ENCODE assay signal across 8 cellular contexts in the genomic region with DNA sequence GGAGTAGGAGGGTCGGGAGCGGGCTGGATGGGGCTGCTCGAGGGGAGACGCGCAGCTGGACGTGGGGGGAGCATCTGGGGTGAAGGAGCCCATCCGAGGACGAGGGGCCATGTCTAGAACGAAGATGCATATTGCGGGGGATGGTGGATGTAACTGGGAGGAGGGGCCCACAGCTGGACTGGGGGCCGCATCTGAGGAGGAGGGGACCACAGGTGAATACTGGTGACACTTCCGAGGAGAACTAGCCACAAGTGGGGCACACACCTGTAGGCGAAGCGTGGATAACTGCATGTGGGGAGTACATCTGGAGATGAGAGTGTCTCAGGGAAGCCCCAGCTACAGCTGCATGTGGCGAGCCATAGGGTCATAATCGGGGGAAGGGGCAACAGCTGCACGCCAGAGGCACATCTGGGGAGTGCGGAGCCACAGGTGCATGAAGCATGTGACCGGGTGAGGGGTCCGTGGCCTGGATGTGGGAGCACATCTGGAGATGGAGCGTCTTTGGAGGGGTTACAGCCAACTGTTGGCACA. TPM values are rescaled to one million over a fixed set of nuclear protein-coding genes. Genes with fewer than 3 reads are reported as not detected.
DNase-seq lines count a peak whose midpoint lies in the region; ATAC-seq lines count a peak whose summit lies in the region.

No MANE protein-coding gene starts in this region.

- H3K9me3 Mint-ChIP-seq in activated T-helper 1 cell treated with anti-CD3 and anti-CD28 coated beads, Interleukin-12 subunit alpha, Interleukin-12 subunit beta, Interleukin-2, Interleukin-4 antibody, amounts not matched to agents 30 ng/mL and 10 ng/mL and 1 ng/mL, durations not matched to agents 14 hours and 24 hours and 36 hours, result no peaks in the 10 kb centered on the region
- H3K9me3 Mint-ChIP-seq in stimulated activated naive B cell treated with anti-CD40 and anti-IgM and Interleukin-4, amounts not matched to agents 10 μg/mL and 1 μg/mL and 100 μg/mL, for 72 hours, result no peaks in the 10 kb centered on the region

- peak overlapping the region; percentile 97 for H3K4me3 Mint-ChIP-seq in activated T-helper 1 cell treated with anti-CD3 and anti-CD28 coated beads, Interleukin-12 subunit alpha, Interleukin-12 subunit beta, Interleukin-2, Interleukin-4 antibody, amounts not matched to agents 30 ng/mL and 10 ng/mL and 1 ng/mL, durations not matched to agents 14 hours and 24 hours and 36 hours
- peak overlapping the region; percentile 88 to 96 for H3K4me3 Mint-ChIP-seq in stimulated activated naive B cell treated with anti-CD40 and anti-IgM and Interleukin-4, amounts not matched to agents 10 μg/mL and 1 μg/mL and 100 μg/mL, for 72 hours

- no peaks in the 10 kb centered on the region for H3K27me3 ChIP-seq in iPS-18a (ENCODE audit: control insufficient read depth, insufficient read depth, low read length)

- H3K4me1 Mint-ChIP-seq in activated T-helper 1 cell treated with anti-CD3 and anti-CD28 coated beads, Interleukin-12 subunit alpha, Interleukin-12 subunit beta, Interleukin-2, Interleukin-4 antibody, amounts not matched to agents 30 ng/mL and 10 ng/mL and 1 ng/mL, durations not matched to agents 14 hours and 24 hours and 36 hours (ENCODE audit: low read depth), result peaks cover 33% of the 10 kb centered on the region
- peaks cover 19 to 27% of the 10 kb centered on the region in 2 donors for H3K4me1 Mint-ChIP-seq in stimulated activated naive B cell treated with anti-CD40 and anti-IgM and Interleukin-4, amounts not matched to agents 10 μg/mL and 1 μg/mL and 100 μg/mL, for 72 hours

- H3K4me3 ChIP-seq in iPS-18a (ENCODE audit: low read length), result peak overlapping the region; percentile 84

- peaks cover 3% of the 10 kb centered on the region for H3K4me1 ChIP-seq in iPS-18a (ENCODE audit: control insufficient read depth, low read depth, low read length)

- H3K27ac Mint-ChIP-seq in activated T-helper 1 cell treated with anti-CD3 and anti-CD28 coated beads, Interleukin-12 subunit alpha, Interleukin-12 subunit beta, Interleukin-2, Interleukin-4 antibody, amounts not matched to agents 30 ng/mL and 10 ng/mL and 1 ng/mL, durations not matched to agents 14 hours and 24 hours and 36 hours, result peak overlapping the region; percentile 100
- H3K27ac Mint-ChIP-seq in stimulated activated naive B cell treated with anti-CD40 and anti-IgM and Interleukin-4, amounts not matched to agents 10 μg/mL and 1 μg/mL and 100 μg/mL, for 72 hours, result peak overlapping the region; percentile 99

- peak; percentile 10 for DNase-seq in stimulated activated CD4-positive, alpha-beta T cell treated with anti-CD3 and anti-CD28 coated beads, Interleukin-12 subunit alpha, Interleukin-12 subunit beta, amount 100 ng/mL, for 4 hours
- DNase-seq in stimulated activated CD4-positive, alpha-beta T cell treated with anti-CD3 and anti-CD28 coated beads, Interleukin-1b, Interleukin-23, amount 100 ng/mL, for 48 hours, result no peak
- peak; percentile 5 for DNase-seq in activated T-helper 1 cell treated with anti-CD3 and anti-CD28 coated beads, Interleukin-12 subunit alpha, Interleukin-12 subunit beta, Interleukin-2, Interleukin-4 antibody, amounts not matched to agents 30 ng/mL and 10 ng/mL and 1 ng/mL, durations not matched to agents 14 hours and 24 hours and 36 hours (ENCODE audit: low spot score)
- no peak for DNase-seq in stimulated activated naive B cell treated with anti-CD40 and anti-IgM and Interleukin-4, amounts not matched to agents 10 μg/mL and 1 μg/mL and 100 μg/mL, for 72 hours
- DNase-seq in NCI-H2081 treated with DMSO at 0.1 percent for 48 hours (lab: John Stamatoyannopoulos, UW), result no peak

- peak overlapping the region; percentile 28 for H3K27ac ChIP-seq in iPS-18a (ENCODE audit: low read length)

- peaks cover 3% of the 10 kb centered on the region for H3K27me3 Mint-ChIP-seq in activated T-helper 1 cell treated with anti-CD3 and anti-CD28 coated beads, Interleukin-12 subunit alpha, Interleukin-12 subunit beta, Interleukin-2, Interleukin-4 antibody, amounts not matched to agents 30 ng/mL and 10 ng/mL and 1 ng/mL, durations not matched to agents 14 hours and 24 hours and 36 hours (ENCODE audit: insufficient read depth)
- no peaks in the 10 kb centered on the region for H3K27me3 Mint-ChIP-seq in stimulated activated naive B cell treated with anti-CD40 and anti-IgM and Interleukin-4, amounts not matched to agents 10 μg/mL and 1 μg/mL and 100 μg/mL, for 72 hours

- intact Hi-C loops in activated T-helper 1 cell treated with anti-CD3 and anti-CD28 coated beads, Interleukin-12 subunit alpha, Interleukin-12 subunit beta, Interleukin-2, Interleukin-4 antibody, amounts not matched to agents 30 ng/mL and 10 ng/mL and 1 ng/mL, durations not matched to agents 14 hours and 24 hours and 36 hours (cut with micrococcal nuclease), result loop anchor here (1.0 to 10.0 kb wide), 10 partner anchors 32 to 426 kb away; partner anchors contain the start of genes CARD8, CYTH2, LMTK3 and NOP53

- H3K36me3 ChIP-seq in iPS-18a (ENCODE audit: control insufficient read depth, low read depth, low read length), result peaks cover 12% of the 10 kb centered on the region

- H3K9ac ChIP-seq in iPS-18a (ENCODE audit: low read length), result peak overlapping the region; percentile 90

- H3K36me3 Mint-ChIP-seq in activated T-helper 1 cell treated with anti-CD3 and anti-CD28 coated beads, Interleukin-12 subunit alpha, Interleukin-12 subunit beta, Interleukin-2, Interleukin-4 antibody, amounts not matched to agents 30 ng/mL and 10 ng/mL and 1 ng/mL, durations not matched to agents 14 hours and 24 hours and 36 hours (ENCODE audit: low read depth), result peaks cover 23% of the 10 kb centered on the region
- peaks cover 20 to 36% of the 10 kb centered on the region in 2 donors for H3K36me3 Mint-ChIP-seq in stimulated activated naive B cell treated with anti-CD40 and anti-IgM and Interleukin-4, amounts not matched to agents 10 μg/mL and 1 μg/mL and 100 μg/mL, for 72 hours

- peak; percentile 13 to 15 for ATAC-seq in stimulated activated naive B cell treated with anti-CD40 and anti-IgM and Interleukin-4, amounts not matched to agents 10 μg/mL and 1 μg/mL and 100 μg/mL, for 72 hours (replicated peaks)
- ATAC-seq in GM19351 (IDR thresholded peaks at IDR 0.05; ENCODE audit: unreplicated experiment) (no peak), GM18858 (IDR thresholded peaks at IDR 0.05; ENCODE audit: unreplicated experiment) (no peak)

- no peaks in the 10 kb centered on the region for H3K9me3 ChIP-seq in iPS-18a (ENCODE audit: control insufficient read depth, low read depth, low read length)

RNA-seq across cellular contexts. Expression of gene ZSWIM9, which starts 0.4 kb away (rescaled TPM):
- total RNA-seq in activated T-helper 1 cell treated with anti-CD3 and anti-CD28 coated beads, Interleukin-12 subunit alpha, Interleukin-12 subunit beta, Interleukin-2, Interleukin-4 antibody, amounts not matched to agents 30 ng/mL and 10 ng/mL and 1 ng/mL, durations not matched to agents 14 hours and 24 hours and 36 hours, result 8.4 and 9.5 TPM in 2 replicates

RNA-seq across cellular contexts. Expression of gene LIG1, which starts 0.7 kb away (rescaled TPM):
- 133 and 140 TPM in 2 replicates for total RNA-seq in activated T-helper 1 cell treated with anti-CD3 and anti-CD28 coated beads, Interleukin-12 subunit alpha, Interleukin-12 subunit beta, Interleukin-2, Interleukin-4 antibody, amounts not matched to agents 30 ng/mL and 10 ng/mL and 1 ng/mL, durations not matched to agents 14 hours and 24 hours and 36 hours

Comparison
In these comparisons a context has a peak if more than half of its experiments do, and no peak if none do; other contexts are left out.
1. DNase-seq: peak in stimulated activated CD4-positive, alpha-beta T cell treated with anti-CD3 and anti-CD28 coated beads, Interleukin-12 subunit alpha, Interleukin-12 subunit beta, amount 100 ng/mL, for 4 hours (single experiment) and activated T-helper 1 cell treated with anti-CD3 and anti-CD28 coated beads, Interleukin-12 subunit alpha, Interleukin-12 subunit beta, Interleukin-2, Interleukin-4 antibody, amounts not matched to agents 30 ng/mL and 10 ng/mL and 1 ng/mL, durations not matched to agents 14 hours and 24 hours and 36 hours (single experiment); none in stimulated activated CD4-positive, alpha-beta T cell treated with anti-CD3 and anti-CD28 coated beads, Interleukin-1b, Interleukin-23, amount 100 ng/mL, for 48 hours (single experiment), stimulated activated naive B cell treated with anti-CD40 and anti-IgM and Interleukin-4, amounts not matched to agents 10 μg/mL and 1 μg/mL and 100 μg/mL, for 72 hours (single experiment) and NCI-H2081 treated with DMSO at 0.1 percent for 48 hours (single experiment).
2. ATAC-seq: peak in stimulated activated naive B cell treated with anti-CD40 and anti-IgM and Interleukin-4, amounts not matched to agents 10 μg/mL and 1 μg/mL and 100 μg/mL, for 72 hours (2 of 2); none in GM19351 (single experiment) and GM18858 (single experiment).